ENCODE assay signal across 8 cellular contexts in genomic region chr12:26195641-26196423, GRCh38.
DNase-seq lines count a peak whose midpoint lies in the region; ATAC-seq and TF ChIP-seq lines count a peak whose summit lies in the region.

No MANE protein-coding gene starts in this region.

- no peaks in the 10 kb centered on the region for H3K9me3 ChIP-seq in iPS-20b (ENCODE audit: insufficient read depth, low read depth, low read length)

- H3K27ac ChIP-seq in brain microvascular endothelial cell: peak overlapping the region; percentile 16
- no peak overlapping the region for H3K27ac ChIP-seq in iPS-20b (ENCODE audit: low read length)

- peak overlapping the region; percentile 85 for H3K9ac ChIP-seq in iPS-20b (ENCODE audit: low read depth, low read length)

- in situ Hi-C loops in brain microvascular endothelial cell (cut with HindIII; ENCODE audit: low pct_ligation_motif_present, low sequenced_read_pairs): no loop called here

- TF ChIP-seq CTCF in AG09309 (IDR thresholded peaks at IDR 0.05; ENCODE audit: control insufficient read depth, insufficient read depth, low read depth, low read length, missing control alignments): no peak
- no peak for TF ChIP-seq CTCF in brain microvascular endothelial cell (IDR thresholded peaks at IDR 0.05; ENCODE audit: low read depth, low read length, missing control alignments)

- H3K36me3 ChIP-seq in brain microvascular endothelial cell (replicated peaks) (no peaks in the 10 kb centered on the region), iPS-20b (ENCODE audit: insufficient read depth, low read depth, low read length) (no peaks in the 10 kb centered on the region)

- no peak for DNase-seq in AG09309 (ENCODE audit: low read depth)
- peak; percentile 43 for DNase-seq in NCI-H1105 (lab: John Stamatoyannopoulos, UW)
- peak; percentile 22 for DNase-seq in brain microvascular endothelial cell
- DNase-seq in retina: peak; percentile 90
- DNase-seq in NCI-H187 treated with DMSO at 0.1 percent for 48 hours (lab: John Stamatoyannopoulos, UW): no peak

- ATAC-seq in GM19035 (IDR thresholded peaks at IDR 0.05; ENCODE audit: unreplicated experiment) (peak; percentile 61), GM18858 (IDR thresholded peaks at IDR 0.05; ENCODE audit: unreplicated experiment) (no peak)

- peaks cover 6% of the 10 kb centered on the region for H3K4me1 ChIP-seq in iPS-20b (ENCODE audit: insufficient read depth, low read length)

- no peaks in the 10 kb centered on the region for H3K27me3 ChIP-seq in brain microvascular endothelial cell (replicated peaks)
- H3K27me3 ChIP-seq in iPS-20b (ENCODE audit: insufficient read depth, low read length): peaks cover 44% of the 10 kb centered on the region

- peak overlapping the region; percentile 55 for H3K4me3 ChIP-seq in AG09309 (ENCODE audit: control insufficient read depth, low read depth, low read length)
- H3K4me3 ChIP-seq in brain microvascular endothelial cell (ENCODE audit: low read depth, low read length): peak overlapping the region; percentile 68
- H3K4me3 ChIP-seq in iPS-20b (ENCODE audit: low read length): peak overlapping the region; percentile 84

Comparison
In these comparisons a context has a peak if more than half of its experiments do, and no peak if none do; other contexts are left out.
1. DNase-seq: peak in NCI-H1105 (single experiment), brain microvascular endothelial cell (single experiment) and retina (single experiment); none in AG09309 (single experiment) and NCI-H187 treated with DMSO at 0.1 percent for 48 hours (single experiment).
2. Peak in every context shown above with its lines, with median percentiles within 50 percentile points of each other: H3K4me3 ChIP-seq.